In genomic region chr16:3822366-3823045, GRCh38 we compare ENCODE assay signal across 12 cellular contexts. TPM values are rescaled to one million over a fixed set of nuclear protein-coding genes. Genes with fewer than 3 reads are reported as not detected.
DNase-seq lines count a peak whose midpoint lies in the region; ATAC-seq lines count a peak whose summit lies in the region.
"Had no signal": no experiment of that assay in that cellular context is flagged by ENCODE, and none has a peak within 500 bp of the region (broad histone marks: within the 10 kb centered on the region; RNA-seq: fewer than 3 reads in every experiment).

No MANE protein-coding gene starts in this region.

- no peaks in the 10 kb centered on the region for H3K9me3 Mint-ChIP-seq in activated naive CD8-positive, alpha-beta T cell treated with anti-CD3 and anti-CD28 coated beads, Interleukin-2, amount 10 ng/mL, durations not matched to agents 7 days and 5 days

- no peak overlapping the region for H3K27ac Mint-ChIP-seq in activated naive CD8-positive, alpha-beta T cell treated with anti-CD3 and anti-CD28 coated beads, Interleukin-2, amount 10 ng/mL, durations not matched to agents 7 days and 5 days

- intact Hi-C loops in Right ventricle myocardium inferior (cut with DNase I) = loop anchor here (5.0 kb wide), 1 partner anchor 35 kb away; no protein-coding TSS in a partner anchor
- intact Hi-C loops in cardiac septum (cut with DNase I) = no loop called here

- DNase-seq in Right ventricle myocardium inferior (ENCODE audit: missing footprints) = no peak
- no peak for DNase-seq in cardiac septum (ENCODE audit: low spot score)
- DNase-seq in activated naive CD8-positive, alpha-beta T cell treated with anti-CD3 and anti-CD28 coated beads, Interleukin-2, amount 10 ng/mL, durations not matched to agents 7 days and 5 days = no peak
- peak; percentile 58 for DNase-seq in iris pigment epithelial cell (ENCODE audit: low read depth)
- no peak for DNase-seq in NOMO-1 treated with DMSO at 0.1 percent for 48 hours (lab: John Stamatoyannopoulos, UW; ENCODE audit: unreplicated experiment)
- DNase-seq in MV-4-11 (lab: John Stamatoyannopoulos, UW) = no peak
- DNase-seq: dorsolateral prefrontal cortex, islet precursor cell, NCI-H1930 had no signal

- POLR2A ChIA-PET in activated naive CD8-positive, alpha-beta T cell treated with anti-CD3 and anti-CD28 coated beads, Interleukin-2, amount 10 ng/mL, durations not matched to agents 7 days and 5 days (lab: Charles Lee) = no interaction called here

- H3K36me3 Mint-ChIP-seq in activated naive CD8-positive, alpha-beta T cell treated with anti-CD3 and anti-CD28 coated beads, Interleukin-2, amount 10 ng/mL, durations not matched to agents 7 days and 5 days = peaks cover 16% of the 10 kb centered on the region

- ATAC-seq in Right ventricle myocardium inferior = peak; percentile 32
- peak; percentile 55 for ATAC-seq in activated naive CD8-positive, alpha-beta T cell treated with anti-CD3 and anti-CD28 coated beads, Interleukin-2, amount 10 ng/mL, durations not matched to agents 7 days and 5 days (ENCODE audit: low read depth)
- no peak for ATAC-seq in HG03039 (IDR thresholded peaks at IDR 0.05; ENCODE audit: unreplicated experiment)
- no peak for ATAC-seq in HG03439 (IDR thresholded peaks at IDR 0.05; ENCODE audit: unreplicated experiment)
- ATAC-seq: HCT116 had no signal

- peaks cover 3% of the 10 kb centered on the region for H3K27me3 Mint-ChIP-seq in activated naive CD8-positive, alpha-beta T cell treated with anti-CD3 and anti-CD28 coated beads, Interleukin-2, amount 10 ng/mL, durations not matched to agents 7 days and 5 days

- H3K4me3 Mint-ChIP-seq in activated naive CD8-positive, alpha-beta T cell treated with anti-CD3 and anti-CD28 coated beads, Interleukin-2, amount 10 ng/mL, durations not matched to agents 7 days and 5 days = peak overlapping the region; percentile 70

- peaks cover 75% of the 10 kb centered on the region for H3K4me1 Mint-ChIP-seq in activated naive CD8-positive, alpha-beta T cell treated with anti-CD3 and anti-CD28 coated beads, Interleukin-2, amount 10 ng/mL, durations not matched to agents 7 days and 5 days

RNA-seq across cellular contexts. Expression of gene CREBBP, which starts 58.0 kb away (rescaled TPM):
- total RNA-seq in Right ventricle myocardium inferior = 38.0 TPM
- 39.0 TPM for total RNA-seq in cardiac septum
- 10 to 100 TPM; 72.9 to 75.8 TPM for total RNA-seq in activated naive CD8-positive, alpha-beta T cell treated with anti-CD3 and anti-CD28 coated beads, Interleukin-2, amount 10 ng/mL, durations not matched to agents 7 days and 5 days

Comparison
In these comparisons a context has a peak if more than half of its experiments do, and no peak if none do; other contexts are left out.
1. ATAC-seq: peak in Right ventricle myocardium inferior (single experiment) and activated naive CD8-positive, alpha-beta T cell treated with anti-CD3 and anti-CD28 coated beads, Interleukin-2, amount 10 ng/mL, durations not matched to agents 7 days and 5 days (single experiment); none in HG03039 (single experiment) and HG03439 (single experiment).